In the genomic region with DNA sequence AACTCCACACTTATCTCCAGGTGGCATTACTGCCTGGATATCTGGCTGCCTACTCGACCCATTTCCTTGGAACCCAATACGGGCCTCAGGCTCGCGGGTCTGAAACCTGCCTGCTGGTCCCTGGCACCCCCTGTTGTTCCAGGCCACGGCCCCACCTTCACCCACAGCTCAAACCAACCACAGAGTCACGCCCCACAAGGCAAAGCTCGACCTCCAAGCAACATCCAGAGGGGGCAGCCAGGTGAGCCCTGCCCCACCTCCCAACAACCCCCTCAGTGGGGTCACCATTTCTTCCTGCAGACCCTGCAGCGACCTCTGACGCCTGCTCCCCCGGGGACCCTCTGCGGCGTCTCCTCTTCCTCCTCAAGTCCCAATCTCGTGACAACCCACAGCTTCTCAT, we compare ENCODE assay signal across 15 cellular contexts.
DNase-seq lines count a peak whose midpoint lies in the region; ATAC-seq, FAIRE-seq and TF ChIP-seq lines count a peak whose summit lies in the region.
"Had no signal": no experiment of that assay in that cellular context is flagged by ENCODE, and none has a peak within 500 bp of the region (broad histone marks: within the 10 kb centered on the region; RNA-seq: fewer than 3 reads in every experiment).

No MANE protein-coding gene starts in this region.

- no peak overlapping the region for H2AFZ ChIP-seq in hepatocyte
- H2AFZ ChIP-seq: GM23338 had no signal

- H3K4me2 ChIP-seq in hepatocyte, result no peak overlapping the region
- H3K4me2 ChIP-seq: GM23338 had no signal

- 89% methylated on average over 13 of the region's 13 CpGs for WGBS in hepatocyte (ENCODE audit: low lambda C conversion rate, missing lambda C conversion rate)

- ATAC-seq in SK-N-SH treated with all-trans-retinoic acid at 6 μM for 48 hours, result no peak

- no peaks in the 10 kb centered on the region for H3K79me2 ChIP-seq in hepatocyte

- DNase-seq in left ventricle myocardium inferior (peak; percentile 3), cardiac septum (ENCODE audit: low spot score) (no peak), caudate nucleus (lab: John Stamatoyannopoulos, UW) (no peak), kidney (peak; percentile 39), hepatocyte (ENCODE audit: low spot score) (no peak)
- DNase-seq: Caco-2; CD8-positive, alpha-beta memory T cell; DND-41; GDM1; H9 had no signal

- H3K27me3 ChIP-seq in left ventricle myocardium inferior (ENCODE audit: low read depth), result peaks cover 56% of the 10 kb centered on the region
- no peaks in the 10 kb centered on the region for H3K27me3 ChIP-seq in hepatocyte

- H3K36me3 ChIP-seq in left ventricle myocardium inferior, result no peaks in the 10 kb centered on the region
- H3K36me3 ChIP-seq in kidney (ENCODE audit: control insufficient read depth in 1 of 2, insufficient read depth in 2 of 2, low read length in 2 of 2), result no peaks in the 10 kb centered on the region
- no peaks in the 10 kb centered on the region for H3K36me3 ChIP-seq in hepatocyte (replicated peaks; ENCODE audit: insufficient read depth, low read depth)

- no peak for TF ChIP-seq CTCF in left ventricle myocardium inferior (IDR thresholded peaks at IDR 0.05; ENCODE audit: borderline replicate concordance)
- TF ChIP-seq CTCF in kidney (IDR thresholded peaks at IDR 0.05; ENCODE audit: borderline replicate concordance, extremely low read depth, insufficient read depth), result no peak
- TF ChIP-seq CTCF in hepatocyte (IDR thresholded peaks at IDR 0.05; ENCODE audit: poor library complexity), result no peak

- H4K20me1 ChIP-seq in hepatocyte (ENCODE audit: insufficient read depth, poor library complexity, severe bottlenecking), result no peaks in the 10 kb centered on the region

- FAIRE-seq in kidney (lab: Jason Lieb, UNC), result no peak
- FAIRE-seq: A204.1, GM12892 had no signal

- no peaks in the 10 kb centered on the region for H3K9me2 ChIP-seq in hepatocyte (replicated peaks; ENCODE audit: insufficient read depth)

- peaks cover 10% of the 10 kb centered on the region for H3K4me1 ChIP-seq in left ventricle myocardium inferior
- no peaks in the 10 kb centered on the region for H3K4me1 ChIP-seq in kidney (ENCODE audit: control insufficient read depth in 1 of 2, insufficient read depth in 1 of 2, low read depth in 1 of 2, low read length in 2 of 2)
- H3K4me1 ChIP-seq in hepatocyte (ENCODE audit: insufficient read depth), result no peaks in the 10 kb centered on the region
- H3K4me1 ChIP-seq: Caco-2 had no signal

- no peak overlapping the region for H3K9ac ChIP-seq in kidney (ENCODE audit: low read length in 2 of 2)

- H3K27ac ChIP-seq in left ventricle myocardium inferior (replicated peaks) (no peak overlapping the region), caudate nucleus (ENCODE audit: low read depth, low read length) (peak overlapping the region; percentile 59), kidney (ENCODE audit: low read depth in 2 of 2, low read length in 2 of 2) (no peak overlapping the region), temporal lobe (ENCODE audit: low read depth, low read length) (peak overlapping the region; percentile 67), hepatocyte (no peak overlapping the region)

- no peak overlapping the region for H3K4me3 ChIP-seq in left ventricle myocardium inferior
- no peak overlapping the region for H3K4me3 ChIP-seq in kidney (ENCODE audit: low read length in 2 of 2)
- no peak overlapping the region for H3K4me3 ChIP-seq in hepatocyte
- H3K4me3 ChIP-seq: GM23338 had no signal

- no peaks in the 10 kb centered on the region for H3K9me3 ChIP-seq in left ventricle myocardium inferior (replicated peaks)
- H3K9me3 ChIP-seq in kidney (ENCODE audit: control insufficient read depth in 1 of 2, low read length in 2 of 2), result no peaks in the 10 kb centered on the region
- H3K9me3 ChIP-seq in hepatocyte (ENCODE audit: low read depth), result no peaks in the 10 kb centered on the region
- H3K9me3 ChIP-seq: Caco-2 had no signal

- intact Hi-C loops in left ventricle myocardium inferior (cut with micrococcal nuclease) (no loop called here), cardiac septum (cut with DNase I) (no loop called here), kidney (cut with DNase I) (no loop called here)

TF ChIP-seq in SK-N-SH treated with all-trans-retinoic acid at 6 μM for 48 hours, 23 proteins besides CTCF, POLR2A, EP300 and RAD21:
- TF ChIP-seq ISL1 (CRISPR knock-in tag; IDR thresholded peaks at IDR 0.05), result no peak
- TF ChIP-seq ARNTL (CRISPR knock-in tag; IDR thresholded peaks at IDR 0.05; ENCODE audit: borderline replicate concordance, low read depth), result no peak
- TF ChIP-seq TOX (CRISPR knock-in tag; IDR thresholded peaks at IDR 0.05; ENCODE audit: borderline replicate concordance), result no peak
- TF ChIP-seq, protein P1, sequence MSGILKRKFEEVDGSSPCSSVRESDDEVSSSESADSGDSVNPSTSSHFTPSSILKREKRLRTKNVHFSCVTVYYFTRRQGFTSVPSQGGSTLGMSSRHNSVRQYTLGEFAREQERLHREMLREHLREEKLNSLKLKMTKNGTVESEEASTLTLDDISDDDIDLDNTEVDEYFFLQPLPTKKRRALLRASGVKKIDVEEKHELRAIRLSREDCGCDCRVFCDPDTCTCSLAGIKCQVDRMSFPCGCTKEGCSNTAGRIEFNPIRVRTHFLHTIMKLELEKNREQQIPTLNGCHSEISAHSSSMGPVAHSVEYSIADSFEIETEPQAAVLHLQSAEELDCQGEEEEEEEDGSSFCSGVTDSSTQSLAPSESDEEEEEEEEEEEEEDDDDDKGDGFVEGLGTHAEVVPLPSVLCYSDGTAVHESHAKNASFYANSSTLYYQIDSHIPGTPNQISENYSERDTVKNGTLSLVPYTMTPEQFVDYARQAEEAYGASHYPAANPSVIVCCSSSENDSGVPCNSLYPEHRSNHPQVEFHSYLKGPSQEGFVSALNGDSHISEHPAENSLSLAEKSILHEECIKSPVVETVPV (CRISPR knock-in tag; IDR thresholded peaks at IDR 0.05), result no peak
- TF ChIP-seq TCF4 (CRISPR knock-in tag; IDR thresholded peaks at IDR 0.05; ENCODE audit: borderline replicate concordance), result no peak
- TF ChIP-seq CSDC2 (CRISPR knock-in tag; IDR thresholded peaks at IDR 0.05), result no peak
- TF ChIP-seq SNAI2 (CRISPR knock-in tag; IDR thresholded peaks at IDR 0.05), result no peak
- no peak for TF ChIP-seq ESRRG (CRISPR knock-in tag; IDR thresholded peaks at IDR 0.05)
- TF ChIP-seq ZFP30 (CRISPR knock-in tag; IDR thresholded peaks at IDR 0.05), result no peak
- TF ChIP-seq, protein P2, sequence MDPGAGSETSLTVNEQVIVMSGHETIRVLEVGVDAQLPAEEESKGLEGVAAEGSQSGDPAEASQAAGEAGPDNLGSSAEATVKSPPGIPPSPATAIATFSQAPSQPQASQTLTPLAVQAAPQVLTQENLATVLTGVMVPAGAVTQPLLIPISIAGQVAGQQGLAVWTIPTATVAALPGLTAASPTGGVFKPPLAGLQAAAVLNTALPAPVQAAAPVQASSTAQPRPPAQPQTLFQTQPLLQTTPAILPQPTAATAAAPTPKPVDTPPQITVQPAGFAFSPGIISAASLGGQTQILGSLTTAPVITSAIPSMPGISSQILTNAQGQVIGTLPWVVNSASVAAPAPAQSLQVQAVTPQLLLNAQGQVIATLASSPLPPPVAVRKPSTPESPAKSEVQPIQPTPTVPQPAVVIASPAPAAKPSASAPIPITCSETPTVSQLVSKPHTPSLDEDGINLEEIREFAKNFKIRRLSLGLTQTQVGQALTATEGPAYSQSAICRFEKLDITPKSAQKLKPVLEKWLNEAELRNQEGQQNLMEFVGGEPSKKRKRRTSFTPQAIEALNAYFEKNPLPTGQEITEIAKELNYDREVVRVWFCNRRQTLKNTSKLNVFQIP (CRISPR knock-in tag; IDR thresholded peaks at IDR 0.05; ENCODE audit: borderline replicate concordance, low read depth), result no peak
- TF ChIP-seq GLIS3 (CRISPR knock-in tag; IDR thresholded peaks at IDR 0.05), result no peak
- TF ChIP-seq ZNF8 (CRISPR knock-in tag; IDR thresholded peaks at IDR 0.05), result no peak
- no peak for TF ChIP-seq RARB (CRISPR knock-in tag; IDR thresholded peaks at IDR 0.05)
- TF ChIP-seq, protein P3, sequence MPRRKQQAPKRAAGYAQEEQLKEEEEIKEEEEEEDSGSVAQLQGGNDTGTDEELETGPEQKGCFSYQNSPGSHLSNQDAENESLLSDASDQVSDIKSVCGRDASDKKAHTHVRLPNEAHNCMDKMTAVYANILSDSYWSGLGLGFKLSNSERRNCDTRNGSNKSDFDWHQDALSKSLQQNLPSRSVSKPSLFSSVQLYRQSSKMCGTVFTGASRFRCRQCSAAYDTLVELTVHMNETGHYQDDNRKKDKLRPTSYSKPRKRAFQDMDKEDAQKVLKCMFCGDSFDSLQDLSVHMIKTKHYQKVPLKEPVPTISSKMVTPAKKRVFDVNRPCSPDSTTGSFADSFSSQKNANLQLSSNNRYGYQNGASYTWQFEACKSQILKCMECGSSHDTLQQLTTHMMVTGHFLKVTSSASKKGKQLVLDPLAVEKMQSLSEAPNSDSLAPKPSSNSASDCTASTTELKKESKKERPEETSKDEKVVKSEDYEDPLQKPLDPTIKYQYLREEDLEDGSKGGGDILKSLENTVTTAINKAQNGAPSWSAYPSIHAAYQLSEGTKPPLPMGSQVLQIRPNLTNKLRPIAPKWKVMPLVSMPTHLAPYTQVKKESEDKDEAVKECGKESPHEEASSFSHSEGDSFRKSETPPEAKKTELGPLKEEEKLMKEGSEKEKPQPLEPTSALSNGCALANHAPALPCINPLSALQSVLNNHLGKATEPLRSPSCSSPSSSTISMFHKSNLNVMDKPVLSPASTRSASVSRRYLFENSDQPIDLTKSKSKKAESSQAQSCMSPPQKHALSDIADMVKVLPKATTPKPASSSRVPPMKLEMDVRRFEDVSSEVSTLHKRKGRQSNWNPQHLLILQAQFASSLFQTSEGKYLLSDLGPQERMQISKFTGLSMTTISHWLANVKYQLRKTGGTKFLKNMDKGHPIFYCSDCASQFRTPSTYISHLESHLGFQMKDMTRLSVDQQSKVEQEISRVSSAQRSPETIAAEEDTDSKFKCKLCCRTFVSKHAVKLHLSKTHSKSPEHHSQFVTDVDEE (CRISPR knock-in tag; IDR thresholded peaks at IDR 0.05), result no peak
- TF ChIP-seq BACH2 (CRISPR knock-in tag; IDR thresholded peaks at IDR 0.05; ENCODE audit: borderline replicate concordance), result no peak

Comparison
In these comparisons a context has a peak if more than half of its experiments do, and no peak if none do; other contexts are left out.
1. DNase-seq: peak in left ventricle myocardium inferior (single experiment) and kidney (single experiment); none in cardiac septum (single experiment), caudate nucleus (0 of 61) and hepatocyte (single experiment).
2. H3K27ac ChIP-seq: peak in caudate nucleus (single experiment) and temporal lobe (single experiment); none in left ventricle myocardium inferior (single experiment), kidney (0 of 2) and hepatocyte (single experiment).